Comparison of ENCODE assay signal across 30 cellular contexts in genomic region chr18:78741381-78742340, GRCh38.
"Had no signal": no experiment of that assay in that cellular context is flagged by ENCODE, and none has a peak within 500 bp of the region (broad histone marks: within the 10 kb centered on the region; RNA-seq: fewer than 3 reads in every experiment).

No MANE protein-coding gene starts in this region.

- H3K9me3 Mint-ChIP-seq: activated CD4-positive, alpha-beta T cell treated with anti-CD3 and anti-CD28 coated beads, Interleukin-2, amount 10 ng/mL, durations not matched to agents 7 days and 5 days; activated T-cell treated with anti-CD3 and anti-CD28 coated beads, Interleukin-2, amount 50 U/mL, for 24 hours had no signal

- H3K36me3 ChIP-seq: breast epithelium, gastrocnemius medialis, lower lobe of right lung, right lobe of liver, suprapubic skin, tibial nerve had no signal

- H3K4me3 ChIP-seq: breast epithelium, gastrocnemius medialis, hepatocyte, lower lobe of right lung, mucosa of descending colon, right lobe of liver, skin epidermis, suprapubic skin, tibial nerve had no signal

- DNase-seq: activated CD4-positive, alpha-beta memory T cell treated with anti-CD3 and anti-CD28 coated beads, Interleukin-2, amount 10 ng/mL, durations not matched to agents 7 days and 5 days; activated CD4-positive, alpha-beta T cell treated with anti-CD3 and anti-CD28 coated beads, Interleukin-2, amount 10 ng/mL, durations not matched to agents 7 days and 5 days; activated CD8-positive, alpha-beta memory T cell treated with anti-CD3 and anti-CD28 coated beads, Interleukin-2, amount 50 U/mL, for 48 hours; activated T-cell treated with anti-CD3 and anti-CD28 coated beads, Interleukin-2, amount 50 U/mL, for 24 hours; central memory CD4-positive, alpha-beta T cell; dermis blood vessel endothelial cell; effector CD8-positive, alpha-beta T cell; gastrocnemius medialis; lower lobe of right lung; mesendoderm; stimulated activated CD4-positive, alpha-beta T cell treated with anti-CD3 and anti-CD28 coated beads, Interleukin-4, amount 100 ng/mL, for 24 hours; stimulated activated CD8-positive, alpha-beta memory T cell treated with anti-CD3 and anti-CD28 coated beads, Interleukin-4, amount 100 ng/mL, for 48 hours; stimulated activated naive B cell treated with anti-CD40 and anti-IgM and Interleukin-4, amounts not matched to agents 10 μg/mL and 1 μg/mL and 100 μg/mL, for 72 hours; SW 1271; T-helper 9 cell had no signal

- H3K27ac Mint-ChIP-seq: activated CD4-positive, alpha-beta memory T cell treated with anti-CD3 and anti-CD28 coated beads, Interleukin-2, amount 10 ng/mL, durations not matched to agents 7 days and 5 days; activated CD4-positive, alpha-beta T cell treated with anti-CD3 and anti-CD28 coated beads, Interleukin-2, amount 10 ng/mL, durations not matched to agents 7 days and 5 days; activated naive CD4-positive, alpha-beta T cell treated with anti-CD3 and anti-CD28 coated beads, Interleukin-2, amount 50 U/mL, for 72 hours; activated T-cell treated with anti-CD3 and anti-CD28 coated beads, Interleukin-2, amount 50 U/mL, for 24 hours; natural killer cell treated with Interleukin-12 subunit alpha and Interleukin-12 subunit beta and Interleukin-15 and Interleukin-18, amount 100 ng/mL, for 72 hours; progenitor cell of endocrine pancreas; stimulated activated naive B cell treated with anti-CD40 and anti-IgM and Interleukin-4, amounts not matched to agents 10 μg/mL and 1 μg/mL and 100 μg/mL, for 72 hours; T-helper 1 cell treated with Interleukin-12 subunit alpha and Interleukin-12 subunit beta and Interleukin-4 antibody, amounts not matched to agents 30 μg/mL and 1 μg/mL, for 36 hours had no signal

- H3K36me3 Mint-ChIP-seq: activated naive CD4-positive, alpha-beta T cell treated with anti-CD3 and anti-CD28 coated beads, Interleukin-2, amount 50 U/mL, for 72 hours; natural killer cell treated with Interleukin-12 subunit alpha and Interleukin-12 subunit beta and Interleukin-15 and Interleukin-18, amount 100 ng/mL, for 72 hours; stimulated activated naive B cell treated with anti-CD40 and anti-IgM and Interleukin-4, amounts not matched to agents 10 μg/mL and 1 μg/mL and 100 μg/mL, for 72 hours had no signal

- H3K27me3 Mint-ChIP-seq: activated CD4-positive, alpha-beta memory T cell treated with anti-CD3 and anti-CD28 coated beads, Interleukin-2, amount 10 ng/mL, durations not matched to agents 7 days and 5 days; activated CD4-positive, alpha-beta T cell treated with anti-CD3 and anti-CD28 coated beads, Interleukin-2, amount 10 ng/mL, durations not matched to agents 7 days and 5 days; natural killer cell treated with Interleukin-12 subunit alpha and Interleukin-12 subunit beta and Interleukin-15 and Interleukin-18, amount 100 ng/mL, for 72 hours; stimulated activated naive B cell treated with anti-CD40 and anti-IgM and Interleukin-4, amounts not matched to agents 10 μg/mL and 1 μg/mL and 100 μg/mL, for 72 hours had no signal

- H3K27me3 ChIP-seq: gastrocnemius medialis, right lobe of liver, tibial nerve had no signal

- H3K4me3 Mint-ChIP-seq: activated CD4-positive, alpha-beta memory T cell treated with anti-CD3 and anti-CD28 coated beads, Interleukin-2, amount 10 ng/mL, durations not matched to agents 7 days and 5 days; activated CD4-positive, alpha-beta T cell treated with anti-CD3 and anti-CD28 coated beads, Interleukin-2, amount 10 ng/mL, durations not matched to agents 7 days and 5 days; activated T-cell treated with anti-CD3 and anti-CD28 coated beads, Interleukin-2, amount 50 U/mL, for 24 hours; natural killer cell treated with Interleukin-12 subunit alpha and Interleukin-12 subunit beta and Interleukin-15 and Interleukin-18, amount 100 ng/mL, for 72 hours; stimulated activated naive B cell treated with anti-CD40 and anti-IgM and Interleukin-4, amounts not matched to agents 10 μg/mL and 1 μg/mL and 100 μg/mL, for 72 hours; T-helper 1 cell treated with Interleukin-12 subunit alpha and Interleukin-12 subunit beta and Interleukin-4 antibody, amounts not matched to agents 30 μg/mL and 1 μg/mL, for 36 hours had no signal

- FAIRE-seq: keratinocyte, TTC549 had no signal

- H3K4me1 Mint-ChIP-seq: activated CD4-positive, alpha-beta memory T cell treated with anti-CD3 and anti-CD28 coated beads, Interleukin-2, amount 10 ng/mL, durations not matched to agents 7 days and 5 days; activated CD4-positive, alpha-beta T cell treated with anti-CD3 and anti-CD28 coated beads, Interleukin-2, amount 10 ng/mL, durations not matched to agents 7 days and 5 days; stimulated activated naive B cell treated with anti-CD40 and anti-IgM and Interleukin-4, amounts not matched to agents 10 μg/mL and 1 μg/mL and 100 μg/mL, for 72 hours had no signal

- ATAC-seq: activated CD4-positive, CD25-positive, alpha-beta regulatory T cell treated with anti-CD3 and anti-CD28 coated beads, Interleukin-2, amount 50 U/mL, for 24 hours; activated naive CD4-positive, alpha-beta T cell treated with anti-CD3 and anti-CD28 coated beads, Interleukin-2, amount 50 U/mL, for 72 hours; gastrocnemius medialis; lower lobe of right lung; mucosa of descending colon had no signal

- H3K4me1 ChIP-seq: breast epithelium, gastrocnemius medialis, lower lobe of right lung, right lobe of liver, suprapubic skin, tibial nerve had no signal

- H3K4me2 ChIP-seq: hepatocyte had no signal

- H3K27ac ChIP-seq: breast epithelium, gastrocnemius medialis, hepatocyte, lower lobe of right lung, right lobe of liver, skin epidermis, suprapubic skin, tibial nerve, VCaP had no signal

- H3K79me2 ChIP-seq: hepatocyte had no signal

- H3K9me3 ChIP-seq: breast epithelium, gastrocnemius medialis, lower lobe of right lung, mucosa of descending colon, right lobe of liver, suprapubic skin had no signal

- H2AFZ ChIP-seq: hepatocyte had no signal
